1 cellular context compared by ENCODE assay signal in genomic region chr14:103109789-103110415, GRCh38.
TF ChIP-seq lines count a peak whose summit lies in the region.

No MANE protein-coding gene starts in this region.

TF ChIP-seq in SK-N-SH, 30 proteins besides CTCF, POLR2A, EP300 and RAD21 (continued from another document):
- peak; percentile 7; the same call in 1 of the 2 replicates for TF ChIP-seq USF1 (IDR thresholded peaks at IDR 0.05; ENCODE audit: borderline replicate concordance, low read depth)
- TF ChIP-seq FOXJ3 (CRISPR knock-in tag; IDR thresholded peaks at IDR 0.05) = no peak
- no peak for TF ChIP-seq MEF2A (IDR thresholded peaks at IDR 0.05; ENCODE audit: borderline replicate concordance, low read depth)
- peak; percentile 48 for TF ChIP-seq MAX (IDR thresholded peaks at IDR 0.05; ENCODE audit: low read depth)
- peak; percentile 82 for TF ChIP-seq TCF12 (IDR thresholded peaks at IDR 0.05)
- no peak; the same call in 1 of the 2 replicates for TF ChIP-seq FOXM1 (IDR thresholded peaks at IDR 0.05; ENCODE audit: low read depth)
- TF ChIP-seq ELF1 (IDR thresholded peaks at IDR 0.05) = peak; percentile 3; the same call in 1 of the 2 replicates
- TF ChIP-seq PBX3 (IDR thresholded peaks at IDR 0.05) = peak; percentile 52; the same call in 1 of the 2 replicates
- TF ChIP-seq TAF1 (IDR thresholded peaks at IDR 0.05; ENCODE audit: borderline replicate concordance, low read depth, low read length) = peak; percentile 27; the same call in 1 of the 2 replicates
- TF ChIP-seq RFX5 (IDR thresholded peaks at IDR 0.05; ENCODE audit: low read length) = no peak
- TF ChIP-seq RXRA (IDR thresholded peaks at IDR 0.05; ENCODE audit: borderline replicate concordance, low read depth) = peak; percentile 89; the same call in 1 of the 2 replicates
- peak; percentile 79 for TF ChIP-seq NFIC (IDR thresholded peaks at IDR 0.05; ENCODE audit: borderline replicate concordance)
- TF ChIP-seq IRF3 (IDR thresholded peaks at IDR 0.05; ENCODE audit: low read depth, low read length) = no peak
